30 cellular contexts compared by ENCODE assay signal in the genomic region with DNA sequence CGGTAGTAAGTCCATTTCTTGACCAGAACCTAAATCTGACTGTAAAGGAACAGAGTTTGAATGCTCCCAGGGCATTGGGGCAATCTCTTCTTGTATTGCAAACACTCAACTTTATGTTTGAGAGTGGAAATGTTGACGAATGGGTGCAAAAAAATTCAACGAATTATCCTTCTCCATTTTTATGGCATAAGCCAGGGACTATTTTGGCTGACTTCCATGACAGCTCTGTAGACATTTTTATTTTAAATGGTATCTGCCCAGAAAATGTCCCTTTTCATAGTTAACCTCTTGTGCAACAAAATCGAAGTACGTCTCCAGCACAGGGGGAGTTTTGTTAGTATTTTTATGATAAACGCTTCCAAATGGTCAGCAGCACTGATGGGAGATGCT. TPM values are rescaled to one million over a fixed set of nuclear protein-coding genes. Genes with fewer than 3 reads are reported as not detected.
DNase-seq lines count a peak whose midpoint lies in the region; ATAC-seq and TF ChIP-seq lines count a peak whose summit lies in the region.
"Had no signal": no experiment of that assay in that cellular context is flagged by ENCODE, and none has a peak within 500 bp of the region (broad histone marks: within the 10 kb centered on the region; RNA-seq: fewer than 3 reads in every experiment).

No MANE protein-coding gene starts in this region.

- no peaks in the 10 kb centered on the region for H4K20me1 ChIP-seq in smooth muscle cell (ENCODE audit: low read depth)
- H4K20me1 ChIP-seq: BLaER1 had no signal

- H3K27ac ChIP-seq in ACC112 (ENCODE audit: low read depth, low read length) (peak overlapping the region; percentile 77), smooth muscle cell (ENCODE audit: low read depth) (peak overlapping the region; percentile 81)
- H3K27ac ChIP-seq: BLaER1, psoas muscle, sigmoid colon, SJCRH30 had no signal

- H3K36me3 ChIP-seq in ACC112 (ENCODE audit: insufficient read depth, low read length) = peaks cover 50% of the 10 kb centered on the region
- H3K36me3 ChIP-seq in smooth muscle cell (ENCODE audit: low read depth) = no peaks in the 10 kb centered on the region
- H3K36me3 ChIP-seq: BLaER1, sigmoid colon, SJCRH30 had no signal

- H3K4me3 ChIP-seq in ACC112 (ENCODE audit: low read depth, low read length) (no peak overlapping the region; the same call in 1 of the 2 replicates), LNCaP clone FGC (ENCODE audit: low read depth, low read length) (peak overlapping the region; percentile 19; the same call in 1 of the 2 replicates), fibroblast of villous mesenchyme (ENCODE audit: low read depth, low read length) (no peak overlapping the region), smooth muscle cell (no peak overlapping the region)
- H3K4me3 ChIP-seq: GM12878, left lung, psoas muscle, sigmoid colon, SJCRH30 had no signal

- 95% methylated on average over 6 of the region's 6 CpGs for WGBS in smooth muscle cell (ENCODE audit: low lambda C conversion rate)

- ATAC-seq in GM19397 (IDR thresholded peaks at IDR 0.05; ENCODE audit: unreplicated experiment) = no peak
- ATAC-seq: GM12878; naive thymus-derived CD4-positive, alpha-beta T cell; psoas muscle had no signal

- DNase-seq in LNCaP clone FGC (ENCODE audit: low read depth) (no peak), fibroblast of villous mesenchyme (ENCODE audit: low read depth) (peak; percentile 72), smooth muscle cell (lab: John Stamatoyannopoulos, UW; ENCODE audit: unreplicated experiment) (no peak), ureter (ENCODE audit: low spot score) (no peak), cerebellar cortex (ENCODE audit: low spot score) (no peak)
- DNase-seq in stimulated activated naive CD4-positive, alpha-beta T cell treated with Interleukin-2 at 50 U/mL for 16 hours (lab: John Stamatoyannopoulos, UW) = no peak
- DNase-seq: activated CD4-positive, alpha-beta T cell treated with anti-CD3 and anti-CD28 coated beads for 4 hours; activated naive CD4-positive, alpha-beta T cell treated with anti-CD3 and anti-CD28 coated beads, Interleukin-2, amount 50 U/mL, for 16 hours; brain microvascular endothelial cell; HFFc6; IMR-90; left lung; midbrain; MV-4-11; naive thymus-derived CD4-positive, alpha-beta T cell; NCI-H1436; NCI-H2081 treated with DMSO at 0.1 percent for 48 hours; NCI-H345; psoas muscle; sigmoid colon; SJCRH30; stimulated activated CD4-positive, alpha-beta T cell treated with anti-CD3 and anti-CD28 coated beads, Interleukin-4, amount 100 ng/mL, for 4 hours; substantia nigra; SW 1271 had no signal

- H3K9me3 ChIP-seq in smooth muscle cell (replicated peaks; ENCODE audit: low read depth) = peaks cover 6% of the 10 kb centered on the region
- H3K9me3 ChIP-seq: SJCRH30 had no signal

- H2AFZ ChIP-seq in ACC112 (ENCODE audit: low read length, unreplicated experiment) (no peak overlapping the region), smooth muscle cell (ENCODE audit: low read depth) (no peak overlapping the region)

- H3K79me2 ChIP-seq in ACC112 (ENCODE audit: control insufficient read depth, insufficient read depth, low read length, unreplicated experiment) (peaks cover 93% of the 10 kb centered on the region), smooth muscle cell (ENCODE audit: low read depth) (peaks cover 4% of the 10 kb centered on the region)

- TF ChIP-seq CTCF in LNCaP clone FGC (IDR thresholded peaks at IDR 0.05; ENCODE audit: control insufficient read depth, extremely low read depth, insufficient read depth) (no peak), fibroblast of villous mesenchyme (IDR thresholded peaks at IDR 0.05; ENCODE audit: insufficient read depth, low read depth, low read length) (no peak), smooth muscle cell (IDR thresholded peaks at IDR 0.05; ENCODE audit: borderline replicate concordance, insufficient read depth, poor library complexity, severe bottlenecking) (no peak)

- no peak overlapping the region for H3K4me2 ChIP-seq in smooth muscle cell
- H3K4me2 ChIP-seq: BLaER1 had no signal

- H3F3A ChIP-seq in smooth muscle cell (ENCODE audit: low read depth) = no peaks in the 10 kb centered on the region

- H3K27me3 ChIP-seq in ACC112 (ENCODE audit: insufficient read depth, low read length) (no peaks in the 10 kb centered on the region), smooth muscle cell (ENCODE audit: low read depth) (no peaks in the 10 kb centered on the region)
- H3K27me3 ChIP-seq: brain microvascular endothelial cell, SJCRH30 had no signal

- peaks cover 31% of the 10 kb centered on the region for H3K4me1 ChIP-seq in ACC112 (ENCODE audit: control insufficient read depth, insufficient read depth, low read length, unreplicated experiment)
- H3K4me1 ChIP-seq in smooth muscle cell (ENCODE audit: low read depth) = peaks cover 13% of the 10 kb centered on the region
- H3K4me1 ChIP-seq: left lung, psoas muscle, SJCRH30 had no signal

- no peak overlapping the region for H3K9ac ChIP-seq in smooth muscle cell (ENCODE audit: low read depth)
- H3K9ac ChIP-seq: BLaER1 had no signal

RNA-seq across cellular contexts. Expression of a gene that starts 3.7 kb away (rescaled TPM):
- total RNA-seq in fibroblast of villous mesenchyme (29.3 and 40.6 TPM in 2 replicates), smooth muscle cell (15.7 and 36.4 TPM in 2 replicates), ureter (236 TPM)
- 32.8 and 40.1 TPM in 2 replicates for polyA plus RNA-seq in smooth muscle cell
- total RNA-seq: activated T-helper 2 cell treated with anti-CD3 and anti-CD28 coated beads, Interferon-gamma antibody, Interleukin-2, Interleukin-4, amounts not matched to agents 10 μg/mL and 5 μg/mL and 100 μg/mL, durations not matched to agents 14 hours and 24 hours and 36 hours; endothelial cell of umbilical vein; naive thymus-derived CD4-positive, alpha-beta T cell had no signal
- polyA plus RNA-seq: endothelial cell of umbilical vein; naive thymus-derived CD4-positive, alpha-beta T cell had no signal
